9 cellular contexts compared by ENCODE assay signal in genomic region chr6:17884501-17885039, GRCh38.
A peak's percentile ranks its signal among the peaks of the same experiment; 100 is the strongest.
DNase-seq lines count a peak whose midpoint lies in the region; ATAC-seq and TF ChIP-seq lines count a peak whose summit lies in the region.
"Had no signal": no experiment of that assay in that cellular context is flagged by ENCODE, and none has a peak within 500 bp of the region (broad histone marks: within the 10 kb centered on the region; RNA-seq: fewer than 3 reads in every experiment).

No MANE protein-coding gene starts in this region.

- intact Hi-C loops in activated T-helper 1 cell treated with anti-CD3 and anti-CD28 coated beads, Interleukin-12 subunit alpha, Interleukin-12 subunit beta, Interleukin-2, Interleukin-4 antibody, amounts not matched to agents 30 ng/mL and 10 ng/mL and 1 ng/mL, durations not matched to agents 14 hours and 24 hours and 36 hours (cut with micrococcal nuclease): loop anchor here (10.0 kb wide), 1 partner anchor 230 kb away; no protein-coding TSS in a partner anchor
- intact Hi-C loops in uterus (cut with DNase I; ENCODE audit: low total_unique reads): no loop called here

- no peaks in the 10 kb centered on the region for H3K4me1 ChIP-seq in uterus

- H3K9me3 Mint-ChIP-seq in activated T-helper 1 cell treated with anti-CD3 and anti-CD28 coated beads, Interleukin-12 subunit alpha, Interleukin-12 subunit beta, Interleukin-2, Interleukin-4 antibody, amounts not matched to agents 30 ng/mL and 10 ng/mL and 1 ng/mL, durations not matched to agents 14 hours and 24 hours and 36 hours: no peaks in the 10 kb centered on the region

- TF ChIP-seq CTCF in GM12864 (IDR thresholded peaks at IDR 0.05; ENCODE audit: low read depth, low read length, missing control alignments) (no peak), uterus (IDR thresholded peaks at IDR 0.05) (no peak)

- peak; percentile 48 for DNase-seq in GM12864 (ENCODE audit: low read depth)
- no peak for DNase-seq in NCI-H2029 treated with DMSO at 0.1 percent for 48 hours (lab: John Stamatoyannopoulos, UW)
- no peak for DNase-seq in DMS153 (lab: John Stamatoyannopoulos, UW)
- DNase-seq in activated T-helper 1 cell treated with anti-CD3 and anti-CD28 coated beads, Interleukin-12 subunit alpha, Interleukin-12 subunit beta, Interleukin-2, Interleukin-4 antibody, amounts not matched to agents 30 ng/mL and 10 ng/mL and 1 ng/mL, durations not matched to agents 14 hours and 24 hours and 36 hours (ENCODE audit: low spot score): no peak
- DNase-seq in uterus: no peak

- ATAC-seq in GM21381 (IDR thresholded peaks at IDR 0.05; ENCODE audit: unreplicated experiment) (peak; percentile 74), HG03520 (IDR thresholded peaks at IDR 0.05; ENCODE audit: unreplicated experiment) (peak; percentile 85)

- no peaks in the 10 kb centered on the region for H3K27me3 ChIP-seq in uterus

- peak overlapping the region; percentile 35 for H3K27ac ChIP-seq in cingulate gyrus (ENCODE audit: low read depth, low read length)
- no peak overlapping the region for H3K27ac ChIP-seq in uterus
- H3K27ac ChIP-seq: parathyroid adenoma had no signal

- H3K36me3 Mint-ChIP-seq in activated T-helper 1 cell treated with anti-CD3 and anti-CD28 coated beads, Interleukin-12 subunit alpha, Interleukin-12 subunit beta, Interleukin-2, Interleukin-4 antibody, amounts not matched to agents 30 ng/mL and 10 ng/mL and 1 ng/mL, durations not matched to agents 14 hours and 24 hours and 36 hours (ENCODE audit: low read depth): no peaks in the 10 kb centered on the region

- H3K27ac Mint-ChIP-seq in activated T-helper 1 cell treated with anti-CD3 and anti-CD28 coated beads, Interleukin-12 subunit alpha, Interleukin-12 subunit beta, Interleukin-2, Interleukin-4 antibody, amounts not matched to agents 30 ng/mL and 10 ng/mL and 1 ng/mL, durations not matched to agents 14 hours and 24 hours and 36 hours: no peak overlapping the region

- H3K4me3 ChIP-seq in GM12864 (ENCODE audit: low read depth, low read length): peak overlapping the region; percentile 21
- no peak overlapping the region for H3K4me3 ChIP-seq in uterus

- H3K36me3 ChIP-seq in uterus: no peaks in the 10 kb centered on the region

- no peaks in the 10 kb centered on the region for H3K9me3 ChIP-seq in uterus

- H3K27me3 Mint-ChIP-seq in activated T-helper 1 cell treated with anti-CD3 and anti-CD28 coated beads, Interleukin-12 subunit alpha, Interleukin-12 subunit beta, Interleukin-2, Interleukin-4 antibody, amounts not matched to agents 30 ng/mL and 10 ng/mL and 1 ng/mL, durations not matched to agents 14 hours and 24 hours and 36 hours (ENCODE audit: insufficient read depth): peaks cover 18% of the 10 kb centered on the region

- no peak for TF ChIP-seq POLR2A in uterus (IDR thresholded peaks at IDR 0.05)

- H3K4me1 Mint-ChIP-seq in activated T-helper 1 cell treated with anti-CD3 and anti-CD28 coated beads, Interleukin-12 subunit alpha, Interleukin-12 subunit beta, Interleukin-2, Interleukin-4 antibody, amounts not matched to agents 30 ng/mL and 10 ng/mL and 1 ng/mL, durations not matched to agents 14 hours and 24 hours and 36 hours (ENCODE audit: low read depth): peaks cover 16% of the 10 kb centered on the region

- no peak overlapping the region for H3K4me3 Mint-ChIP-seq in activated T-helper 1 cell treated with anti-CD3 and anti-CD28 coated beads, Interleukin-12 subunit alpha, Interleukin-12 subunit beta, Interleukin-2, Interleukin-4 antibody, amounts not matched to agents 30 ng/mL and 10 ng/mL and 1 ng/mL, durations not matched to agents 14 hours and 24 hours and 36 hours
